ENCODE assay signal across 1 cellular context in genomic region chr12:111076199-111076598, GRCh38.
TF ChIP-seq lines count a peak whose summit lies in the region.

No MANE protein-coding gene starts in this region.

TF ChIP-seq in K562, 482 proteins besides CTCF, POLR2A, EP300 and RAD21 (continued from another document):
- no peak for TF ChIP-seq ZNF224 (CRISPR knock-in tag; IDR thresholded peaks at IDR 0.05)
